ENCODE assay signal across 9 cellular contexts in genomic region chr20:63696628-63697356, GRCh38. TPM values are rescaled to one million over a fixed set of nuclear protein-coding genes. Genes with fewer than 3 reads are reported as not detected.
DNase-seq lines count a peak whose midpoint lies in the region; ATAC-seq and TF ChIP-seq lines count a peak whose summit lies in the region.
"Had no signal": no experiment of that assay in that cellular context is flagged by ENCODE, and none has a peak within 500 bp of the region (broad histone marks: within the 10 kb centered on the region; RNA-seq: fewer than 3 reads in every experiment).

TSS of gene TNFRSF6B (plus strand) at chr20:63696652. CDS start at chr20:63696768, 116 bp downstream.

- H3K4me3 ChIP-seq in fibroblast of pulmonary artery (replicated peaks; ENCODE audit: low read depth, low read length), result peak within 1 kb of the TSS; percentile 43

- CTCF ChIA-PET in activated CD8-positive, alpha-beta T cell treated with anti-CD3 and anti-CD28 coated beads, Interleukin-2, amount 10 ng/mL, durations not matched to agents 7 days and 5 days (lab: Charles Lee), result interaction anchor here (2.3 kb wide), 1 partner anchor 11 kb away, joined by 9 read pairs; the partner anchor contains the start of genes ARFRP1 and ZGPAT

- POLR2A ChIA-PET in activated CD8-positive, alpha-beta T cell treated with anti-CD3 and anti-CD28 coated beads, Interleukin-2, amount 10 ng/mL, durations not matched to agents 7 days and 5 days (lab: Charles Lee), result interaction anchor here (0.6 kb wide), 1 partner anchor 158 kb away, joined by 3 read pairs; no protein-coding TSS in a partner anchor

- peak within 1 kb of the TSS; percentile 20 for H3K27ac Mint-ChIP-seq in activated CD8-positive, alpha-beta T cell treated with anti-CD3 and anti-CD28 coated beads, Interleukin-2, amount 10 ng/mL, durations not matched to agents 7 days and 5 days

- intact Hi-C loops in posterior vena cava (cut with DNase I), result no loop called here

- no peak for TF ChIP-seq CTCF in fibroblast of pulmonary artery (IDR thresholded peaks at IDR 0.05; ENCODE audit: low read length, missing control alignments)

- no peaks in the 10 kb centered on the region for H3K27me3 Mint-ChIP-seq in activated CD8-positive, alpha-beta T cell treated with anti-CD3 and anti-CD28 coated beads, Interleukin-2, amount 10 ng/mL, durations not matched to agents 7 days and 5 days (ENCODE audit: low read depth)

- H3K9me3 Mint-ChIP-seq in activated CD8-positive, alpha-beta T cell treated with anti-CD3 and anti-CD28 coated beads, Interleukin-2, amount 10 ng/mL, durations not matched to agents 7 days and 5 days (ENCODE audit: insufficient read depth), result no peaks in the 10 kb centered on the region

- ATAC-seq in activated CD8-positive, alpha-beta T cell treated with anti-CD3 and anti-CD28 coated beads, Interleukin-2, amount 10 ng/mL, durations not matched to agents 7 days and 5 days, result peak; percentile 22
- no peak for ATAC-seq in HG02571 (IDR thresholded peaks at IDR 0.05; ENCODE audit: unreplicated experiment)
- ATAC-seq in GM21619 (IDR thresholded peaks at IDR 0.05; ENCODE audit: unreplicated experiment), result no peak
- ATAC-seq in HG02759 (IDR thresholded peaks at IDR 0.05; ENCODE audit: unreplicated experiment), result no peak
- ATAC-seq in GM18907 (IDR thresholded peaks at IDR 0.05; ENCODE audit: unreplicated experiment), result no peak

- peak within 1 kb of the TSS; percentile 8 for H3K4me3 Mint-ChIP-seq in activated CD8-positive, alpha-beta T cell treated with anti-CD3 and anti-CD28 coated beads, Interleukin-2, amount 10 ng/mL, durations not matched to agents 7 days and 5 days

- H3K4me1 Mint-ChIP-seq in activated CD8-positive, alpha-beta T cell treated with anti-CD3 and anti-CD28 coated beads, Interleukin-2, amount 10 ng/mL, durations not matched to agents 7 days and 5 days (ENCODE audit: low read depth), result peaks cover 9% of the 10 kb centered on the region

- DNase-seq in D341Med (ENCODE audit: low spot score) (peak; percentile 58), fibroblast of pulmonary artery (ENCODE audit: low read depth) (no peak), posterior vena cava (ENCODE audit: low spot score) (peak; percentile 83)
- DNase-seq in activated CD8-positive, alpha-beta T cell treated with anti-CD3 and anti-CD28 coated beads, Interleukin-2, amount 10 ng/mL, durations not matched to agents 7 days and 5 days, result no peak
- DNase-seq: OCI-M1 had no signal

- peaks cover 23% of the 10 kb centered on the region for H3K36me3 Mint-ChIP-seq in activated CD8-positive, alpha-beta T cell treated with anti-CD3 and anti-CD28 coated beads, Interleukin-2, amount 10 ng/mL, durations not matched to agents 7 days and 5 days (ENCODE audit: low read depth)

RNA-seq across cellular contexts. Expression of gene TNFRSF6B, which starts in this region (rescaled TPM):
- not detected for total RNA-seq in activated CD8-positive, alpha-beta T cell treated with anti-CD3 and anti-CD28 coated beads, Interleukin-2, amount 10 ng/mL, durations not matched to agents 7 days and 5 days
- 1 to 10 TPM; 5.4 to 7.0 TPM for total RNA-seq in posterior vena cava

Comparison
In these comparisons a context has a peak if more than half of its experiments do, and no peak if none do; other contexts are left out.
1. RNA of gene TNFRSF6B (total RNA-seq): 5.4 to 7.0 TPM in posterior vena cava; not detected in activated CD8-positive, alpha-beta T cell treated with anti-CD3 and anti-CD28 coated beads, Interleukin-2, amount 10 ng/mL, durations not matched to agents 7 days and 5 days; every median in the first group is over 4 times any median in the second.
2. Peak in ATAC-seq in activated CD8-positive, alpha-beta T cell treated with anti-CD3 and anti-CD28 coated beads, Interleukin-2, amount 10 ng/mL, durations not matched to agents 7 days and 5 days; RNA of the gene not detected or under 1 TPM.
3. DNase-seq: peak in D341Med (single experiment) and posterior vena cava (single experiment); none in activated CD8-positive, alpha-beta T cell treated with anti-CD3 and anti-CD28 coated beads, Interleukin-2, amount 10 ng/mL, durations not matched to agents 7 days and 5 days (single experiment) and fibroblast of pulmonary artery (single experiment).